In genomic region chr2:52383541-52383940, GRCh38 we compare ENCODE assay signal across 3 cellular contexts.
TF ChIP-seq lines count a peak whose summit lies in the region.

No MANE protein-coding gene starts in this region.

TF ChIP-seq in A549, 52 proteins besides CTCF, POLR2A, EP300 and RAD21:
- no peak for TF ChIP-seq PHF8 (IDR thresholded peaks at IDR 0.05; ENCODE audit: borderline replicate concordance, low read depth)
- TF ChIP-seq MAFK (IDR thresholded peaks at IDR 0.05; ENCODE audit: partially characterized antibody) = peak; percentile 82
TF ChIP-seq in A549: peak in this region for 1.

TF ChIP-seq in HCT116, 20 proteins besides CTCF, POLR2A, EP300 and RAD21:
- TF ChIP-seq CBX3 (IDR thresholded peaks at IDR 0.05; ENCODE audit: low read depth) (no peak), ZFX (IDR thresholded peaks at IDR 0.05) (no peak), SRF (IDR thresholded peaks at IDR 0.05; ENCODE audit: low read depth) (no peak), EZH2phosphoT487 (IDR thresholded peaks at IDR 0.05; ENCODE audit: borderline replicate concordance) (no peak), SP1 (IDR thresholded peaks at IDR 0.05; ENCODE audit: low read depth) (no peak), SIN3A (IDR thresholded peaks at IDR 0.05; ENCODE audit: low read depth) (no peak), ELF1 (IDR thresholded peaks at IDR 0.05; ENCODE audit: borderline replicate concordance, low read depth) (no peak), JUND (IDR thresholded peaks at IDR 0.05) (no peak), CEBPB (IDR thresholded peaks at IDR 0.05; ENCODE audit: low read depth) (no peak), EGR1 (IDR thresholded peaks at IDR 0.05; ENCODE audit: low read depth) (no peak), POLR2AphosphoS5 (IDR thresholded peaks at IDR 0.05; ENCODE audit: low read depth, low read length) (no peak), ZNF274 (IDR thresholded peaks at IDR 0.05; ENCODE audit: low read depth, low read length) (no peak), ZBTB33 (IDR thresholded peaks at IDR 0.05; ENCODE audit: extremely low read depth, insufficient replicate concordance, low read length) (no peak), MAX (IDR thresholded peaks at IDR 0.05) (no peak), FOSL1 (IDR thresholded peaks at IDR 0.05; ENCODE audit: low read depth) (no peak), REST (IDR thresholded peaks at IDR 0.05; ENCODE audit: low read depth) (no peak), ATF3 (IDR thresholded peaks at IDR 0.05) (no peak), TCF7L2 (IDR thresholded peaks at IDR 0.05; ENCODE audit: borderline replicate concordance, extremely low read depth, insufficient read depth, insufficient read length) (no peak), EZH2 (IDR thresholded peaks at IDR 0.05) (no peak), YY1 (IDR thresholded peaks at IDR 0.05; ENCODE audit: extremely low read depth, insufficient replicate concordance, low read depth, low read length) (no peak)

TF ChIP-seq in H1, 55 proteins besides CTCF, POLR2A, EP300 and RAD21:
- TF ChIP-seq MAFK (IDR thresholded peaks at IDR 0.05; ENCODE audit: low read depth, low read length) (peak; percentile 28; the same call in 1 of the 2 replicates), FOSL1 (IDR thresholded peaks at IDR 0.05; ENCODE audit: insufficient read depth, low read depth, low read length) (no peak)
